21 cellular contexts compared by ENCODE assay signal in the genomic region with DNA sequence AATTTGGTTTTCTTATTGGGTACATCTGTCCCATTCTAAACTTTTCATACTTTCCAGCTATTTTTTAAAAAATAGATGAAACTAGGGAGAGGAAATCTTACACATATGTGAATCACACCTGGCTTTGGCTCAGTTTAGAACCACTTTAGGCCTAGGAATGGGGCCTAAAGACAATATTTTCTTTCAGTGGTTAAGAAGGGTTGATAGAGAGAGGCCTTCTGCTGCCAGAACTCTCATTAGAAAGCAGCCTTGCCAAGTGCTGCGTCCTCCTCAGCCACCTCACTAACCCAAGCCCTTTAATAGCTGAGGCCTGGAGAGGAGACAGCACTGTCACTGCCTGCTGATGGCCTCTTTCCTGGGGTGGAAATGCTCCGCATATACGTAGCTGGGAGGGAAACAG.
DNase-seq lines count a peak whose midpoint lies in the region; FAIRE-seq and TF ChIP-seq lines count a peak whose summit lies in the region.
"Had no signal": no experiment of that assay in that cellular context is flagged by ENCODE, and none has a peak within 500 bp of the region (broad histone marks: within the 10 kb centered on the region; RNA-seq: fewer than 3 reads in every experiment).

No MANE protein-coding gene starts in this region.

- H3K36me3 ChIP-seq in astrocyte (ENCODE audit: insufficient read depth, low read length) (peaks cover 7% of the 10 kb centered on the region), osteoblast (ENCODE audit: insufficient read depth, low read length) (peaks cover 25% of the 10 kb centered on the region), mesenchymal stem cell (ENCODE audit: control insufficient read depth in 1 of 2, insufficient read depth in 2 of 2, low read depth in 1 of 2, low read length in 2 of 2) (peaks cover 0 to 71% of the 10 kb centered on the region in 2 experiments)
- H3K36me3 ChIP-seq: BE2C had no signal

- H4K91ac ChIP-seq in mesenchymal stem cell (ENCODE audit: low read length): no peak overlapping the region

- H3K9ac ChIP-seq in astrocyte (ENCODE audit: low read length): no peak overlapping the region
- H3K9ac ChIP-seq in mesenchymal stem cell (ENCODE audit: low read length): no peak overlapping the region

- no peaks in the 10 kb centered on the region for H3K27me3 ChIP-seq in astrocyte (ENCODE audit: insufficient read depth, low read length)
- H3K27me3 ChIP-seq in osteoblast (ENCODE audit: insufficient read depth, low read length): no peaks in the 10 kb centered on the region
- no peaks in the 10 kb centered on the region for H3K27me3 ChIP-seq in mesenchymal stem cell (ENCODE audit: control insufficient read depth in 1 of 2, insufficient read depth in 1 of 2, low read length in 2 of 2)
- H3K27me3 ChIP-seq: BE2C had no signal

- peaks cover 2% of the 10 kb centered on the region for H3K9me3 Mint-ChIP-seq in astrocyte (ENCODE audit: unreplicated experiment)

- H3K4me1 Mint-ChIP-seq in astrocyte (ENCODE audit: low read depth, unreplicated experiment): peaks cover 5% of the 10 kb centered on the region
- H3K4me1 Mint-ChIP-seq: CD4-positive, CD25-positive, alpha-beta regulatory T cell; IgD-negative memory B cell had no signal

- no peak overlapping the region for H4K8ac ChIP-seq in mesenchymal stem cell (ENCODE audit: low read length)

- no peak overlapping the region for H3K27ac Mint-ChIP-seq in astrocyte (ENCODE audit: unreplicated experiment)
- H3K27ac Mint-ChIP-seq: CD4-positive, CD25-positive, alpha-beta regulatory T cell; GM23338; IgD-negative memory B cell had no signal

- no peak overlapping the region for H2AK5ac ChIP-seq in mesenchymal stem cell (ENCODE audit: low read length, severe bottlenecking)

- H3K4me1 ChIP-seq in astrocyte (ENCODE audit: insufficient read depth, low read length) (peaks cover 11% of the 10 kb centered on the region), osteoblast (ENCODE audit: insufficient read depth, low read length) (peaks cover 46% of the 10 kb centered on the region), mesenchymal stem cell (ENCODE audit: control insufficient read depth, insufficient read depth, low read depth, low read length) (peaks cover 6% of the 10 kb centered on the region)
- H3K4me1 ChIP-seq: BE2C, Caco-2 had no signal

- no peak overlapping the region for H3K27ac ChIP-seq in astrocyte (ENCODE audit: low read depth, low read length)
- H3K27ac ChIP-seq in osteoblast (ENCODE audit: low read depth, low read length): peak overlapping the region; percentile 47
- no peak overlapping the region for H3K27ac ChIP-seq in mesenchymal stem cell (ENCODE audit: low read length, poor library complexity, severe bottlenecking)
- H3K27ac ChIP-seq: HL-60 had no signal

- no peak overlapping the region for H3K14ac ChIP-seq in mesenchymal stem cell (ENCODE audit: low read length in 2 of 2)

- no peak overlapping the region for H3K18ac ChIP-seq in mesenchymal stem cell (ENCODE audit: low read depth in 1 of 2, low read length in 2 of 2)

- H2AFZ ChIP-seq in astrocyte (ENCODE audit: low read depth, low read length) (no peak overlapping the region), osteoblast (ENCODE audit: low read length) (no peak overlapping the region), mesenchymal stem cell (ENCODE audit: low read depth, low read length) (no peak overlapping the region)
- H2AFZ ChIP-seq: GM23338 had no signal

- no peak overlapping the region for H2BK5ac ChIP-seq in mesenchymal stem cell (ENCODE audit: low read depth, low read length, poor library complexity, severe bottlenecking)

- H3K4me3 ChIP-seq in astrocyte (ENCODE audit: insufficient read depth, low read depth, low read length): no peak overlapping the region
- no peak overlapping the region for H3K4me3 ChIP-seq in fibroblast of mammary gland (ENCODE audit: control insufficient read depth, low read depth, low read length)
- no peak overlapping the region for H3K4me3 ChIP-seq in osteoblast (ENCODE audit: insufficient read depth, low read length)
- H3K4me3 ChIP-seq in mesenchymal stem cell (ENCODE audit: insufficient read depth in 1 of 2, low read depth in 1 of 2, low read length in 2 of 2): no peak overlapping the region
- H3K4me3 ChIP-seq in foreskin fibroblast (ENCODE audit: low read depth in 1 of 2, low read length in 2 of 2): no peak overlapping the region
- H3K4me3 ChIP-seq: GM23338 had no signal

- H2BK15ac ChIP-seq in mesenchymal stem cell (ENCODE audit: low read depth, poor library complexity, severe bottlenecking): no peak overlapping the region

- TF ChIP-seq CTCF in astrocyte (IDR thresholded peaks at IDR 0.05; ENCODE audit: insufficient read depth, low read depth, low read length) (no peak), fibroblast of mammary gland (conservative IDR thresholded peaks at IDR 0.05; ENCODE audit: control insufficient read depth, insufficient read depth, low read depth, low read length) (no peak), osteoblast (IDR thresholded peaks at IDR 0.05; ENCODE audit: extremely low read depth, low read depth, low read length) (no peak), foreskin fibroblast (IDR thresholded peaks at IDR 0.05; ENCODE audit: low read depth, low read length) (no peak)

- no peaks in the 10 kb centered on the region for H3K9me3 ChIP-seq in astrocyte (ENCODE audit: insufficient read depth, low read depth, low read length)
- no peaks in the 10 kb centered on the region for H3K9me3 ChIP-seq in osteoblast (ENCODE audit: low read depth, low read length)
- peaks cover 13% of the 10 kb centered on the region for H3K9me3 ChIP-seq in mesenchymal stem cell (ENCODE audit: control insufficient read depth, low read length)
- H3K9me3 ChIP-seq: BE2C, Caco-2 had no signal

- FAIRE-seq in astrocyte (lab: Jason Lieb, UNC): no peak
- FAIRE-seq: D721Med, G401.6, GM12891, H54, HTR-8/SVneo had no signal

- DNase-seq in HT1080 (ENCODE audit: low read depth) (peak; percentile 14), astrocyte (ENCODE audit: low read depth) (peak; percentile 59), fibroblast of mammary gland (ENCODE audit: low read depth) (peak; percentile 20), osteoblast (ENCODE audit: insufficient read length, low spot score, missing footprints) (no peak), OCI-M2 (lab: John Stamatoyannopoulos, UW; ENCODE audit: unreplicated experiment) (no peak), mesenchymal stem cell (no peak), foreskin fibroblast (no peak)
- DNase-seq in stimulated activated naive CD4-positive, alpha-beta T cell treated with Interleukin-2 at 50 U/mL for 16 hours (lab: John Stamatoyannopoulos, UW): no peak
- DNase-seq: BE2C; C1 segment of cervical spinal cord; Caco-2; CD4-positive, CD25-positive, alpha-beta regulatory T cell; HCEC 1CT had no signal

- peaks cover 3% of the 10 kb centered on the region for H3K36me3 Mint-ChIP-seq in astrocyte (ENCODE audit: low read depth, unreplicated experiment)
- H3K36me3 Mint-ChIP-seq: CD4-positive, CD25-positive, alpha-beta regulatory T cell; IgD-negative memory B cell had no signal

- no peak overlapping the region for H3K23ac ChIP-seq in mesenchymal stem cell (ENCODE audit: low read length in 2 of 2)

- H3K4me3 Mint-ChIP-seq in astrocyte (ENCODE audit: unreplicated experiment): no peak overlapping the region
- H3K4me3 Mint-ChIP-seq: CD4-positive, CD25-positive, alpha-beta regulatory T cell; GM23338; IgD-negative memory B cell had no signal

- peaks cover 17% of the 10 kb centered on the region for H4K20me1 ChIP-seq in astrocyte (ENCODE audit: insufficient read depth, low read length)
- peaks cover 6% of the 10 kb centered on the region for H4K20me1 ChIP-seq in osteoblast (ENCODE audit: insufficient read depth, low read length)

- H3K79me1 ChIP-seq in mesenchymal stem cell (replicated peaks; ENCODE audit: low read length, poor library complexity, severe bottlenecking): no peaks in the 10 kb centered on the region

- H3K4me2 ChIP-seq in astrocyte (ENCODE audit: low read length) (no peak overlapping the region), osteoblast (ENCODE audit: insufficient read depth, low read length) (no peak overlapping the region), mesenchymal stem cell (ENCODE audit: low read length, poor library complexity, severe bottlenecking) (no peak overlapping the region)
- H3K4me2 ChIP-seq: GM23338 had no signal

- no peak overlapping the region for H3K4ac ChIP-seq in mesenchymal stem cell (ENCODE audit: low read depth in 1 of 2, low read length in 2 of 2)

- no peaks in the 10 kb centered on the region for H3K27me3 Mint-ChIP-seq in astrocyte (ENCODE audit: low read depth, unreplicated experiment)
- H3K27me3 Mint-ChIP-seq: IgD-negative memory B cell had no signal

- H2BK120ac ChIP-seq in mesenchymal stem cell (ENCODE audit: low read depth, low read length): no peak overlapping the region

- no peak overlapping the region for H2BK12ac ChIP-seq in mesenchymal stem cell (ENCODE audit: low read length in 2 of 2)

- no peaks in the 10 kb centered on the region for H3K79me2 ChIP-seq in astrocyte (ENCODE audit: insufficient read depth, low read length)
- no peaks in the 10 kb centered on the region for H3K79me2 ChIP-seq in osteoblast (ENCODE audit: insufficient read depth, low read length)

- 88% methylated on average over 2 of the region's 3 CpGs for WGBS in mesenchymal stem cell

Comparison
In these comparisons a context has a peak if more than half of its experiments do, and no peak if none do; other contexts are left out.
1. DNase-seq: peak in HT1080 (single experiment), astrocyte (single experiment) and fibroblast of mammary gland (single experiment); none in osteoblast (single experiment), OCI-M2 (single experiment), stimulated activated naive CD4-positive, alpha-beta T cell treated with Interleukin-2 at 50 U/mL for 16 hours (single experiment), mesenchymal stem cell (single experiment) and foreskin fibroblast (0 of 2).